In the genomic region with DNA sequence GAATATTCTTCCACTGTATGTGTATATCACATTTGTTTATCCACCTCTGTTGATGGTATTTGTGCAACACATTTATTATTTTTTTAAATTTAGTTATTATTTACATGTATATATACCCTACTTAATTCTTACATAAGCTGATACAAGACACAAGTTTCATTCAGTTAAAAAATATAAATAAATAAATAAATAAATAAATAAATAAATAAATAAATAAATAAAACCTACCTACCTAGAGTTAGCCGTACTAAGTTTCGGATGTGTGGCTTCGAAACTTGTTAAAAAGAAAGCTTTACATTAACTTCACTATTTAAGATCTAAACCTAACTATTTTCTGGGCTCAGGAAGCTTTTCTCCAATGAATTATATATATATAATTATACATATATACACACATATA, we compare ENCODE assay signal across 31 cellular contexts. TPM values are rescaled to one million over a fixed set of nuclear protein-coding genes. Genes with fewer than 3 reads are reported as not detected.
"Had no signal": no experiment of that assay in that cellular context is flagged by ENCODE, and none has a peak within 500 bp of the region (broad histone marks: within the 10 kb centered on the region; RNA-seq: fewer than 3 reads in every experiment).

No MANE protein-coding gene starts in this region.

- H3K4me3 ChIP-seq: ascending aorta, cardiac muscle cell had no signal

- ATAC-seq: activated CD4-positive, alpha-beta T cell treated with anti-CD3 and anti-CD28 coated beads for 36 hours; activated CD4-positive, CD25-positive, alpha-beta regulatory T cell treated with anti-CD3 and anti-CD28 coated beads, Interleukin-2, amount 50 U/mL, for 24 hours; activated CD8-positive, alpha-beta memory T cell treated with anti-CD3 and anti-CD28 coated beads, Interleukin-2, amount 10 ng/mL, durations not matched to agents 7 days and 5 days; activated CD8-positive, alpha-beta T cell treated with anti-CD3 and anti-CD28 coated beads, Interleukin-2, amount 10 ng/mL, durations not matched to agents 7 days and 5 days; activated naive CD8-positive, alpha-beta T cell treated with anti-CD3 and anti-CD28 coated beads, Interleukin-2, amount 50 U/mL, for 24 hours had no signal

- H3K36me3 ChIP-seq: ascending aorta, cardiac muscle cell, WERI-Rb-1 had no signal

- H3K27ac ChIP-seq: ascending aorta, cardiac muscle cell, WERI-Rb-1 had no signal

- H3K9me3 ChIP-seq: ascending aorta had no signal

- FAIRE-seq: bronchial epithelial cell had no signal

- H3K4me1 ChIP-seq: ascending aorta had no signal

- DNase-seq: activated CD4-positive, alpha-beta memory T cell treated with anti-CD3 and anti-CD28 coated beads, Interleukin-2, amount 10 ng/mL, durations not matched to agents 7 days and 5 days; activated CD4-positive, alpha-beta T cell treated with anti-CD3 and anti-CD28 coated beads for 1 hour; activated CD4-positive, alpha-beta T cell treated with anti-CD3 and anti-CD28 coated beads for 36 hours; activated CD4-positive, alpha-beta T cell treated with anti-CD3 and anti-CD28 coated beads for 48 hours; activated CD4-positive, alpha-beta T cell treated with anti-CD3 and anti-CD28 coated beads, Interleukin-2, amount 10 ng/mL, durations not matched to agents 7 days and 5 days; activated CD4-positive, alpha-beta T cell treated with anti-CD3 and anti-CD28 coated beads, Interleukin-2, amount 50 U/mL, for 48 hours; activated CD4-positive, CD25-positive, alpha-beta regulatory T cell; activated CD8-positive, alpha-beta memory T cell treated with anti-CD3 and anti-CD28 coated beads for 24 hours; activated CD8-positive, alpha-beta memory T cell treated with anti-CD3 and anti-CD28 coated beads, Interleukin-2, amount 10 ng/mL, durations not matched to agents 7 days and 5 days; activated CD8-positive, alpha-beta memory T cell treated with anti-CD3 and anti-CD28 coated beads, Interleukin-2, amount 50 U/mL, for 48 hours; activated CD8-positive, alpha-beta T cell treated with anti-CD3 and anti-CD28 coated beads, Interleukin-2, amount 10 ng/mL, durations not matched to agents 7 days and 5 days; activated effector memory CD4-positive, alpha-beta T cell treated with Interleukin-2 at 50 U/mL for 16 hours; activated gamma-delta T cell; activated naive CD4-positive, alpha-beta T cell treated with anti-CD3 and anti-CD28 coated beads, Interleukin-2, amount 10 ng/mL, durations not matched to agents 7 days and 5 days; activated naive CD4-positive, alpha-beta T cell treated with Interleukin-2 at 50 U/mL for 16 hours; activated naive CD8-positive, alpha-beta T cell treated with anti-CD3 and anti-CD28 coated beads, Interleukin-2, amount 10 ng/mL, durations not matched to agents 7 days and 5 days; activated naive CD8-positive, alpha-beta T cell treated with anti-CD3 and anti-CD28 coated beads, Interleukin-2, amount 50 U/mL, for 24 hours; activated T-cell treated with anti-CD3 and anti-CD28 coated beads, Interleukin-2, amount 50 U/mL, for 24 hours; activated T-cell treated with anti-CD3 and anti-CD28 coated beads, Interleukin-2, amount 50 U/mL, for 48 hours; amygdala; anterior cingulate cortex; caudate nucleus; cerebellar nuclear complex; T-helper 1 cell; T-helper 2 cell; T-helper 9 cell; WERI-Rb-1 had no signal

RNA-seq across cellular contexts. Expression of a gene that starts 23.3 kb away (rescaled TPM):
- total RNA-seq: activated CD4-positive, alpha-beta T cell treated with anti-CD3 and anti-CD28 coated beads for 36 hours; activated CD4-positive, alpha-beta T cell treated with anti-CD3 and anti-CD28 coated beads, Interleukin-2, amount 10 ng/mL, durations not matched to agents 7 days and 5 days; activated CD8-positive, alpha-beta memory T cell treated with anti-CD3 and anti-CD28 coated beads, Interleukin-2, amount 10 ng/mL, durations not matched to agents 7 days and 5 days; activated CD8-positive, alpha-beta T cell treated with anti-CD3 and anti-CD28 coated beads, Interleukin-2, amount 10 ng/mL, durations not matched to agents 7 days and 5 days had no signal
